Comparison of ENCODE assay signal across 1 cellular context in genomic region chr16:68235105-68235881, GRCh38.
A peak's percentile ranks its signal among the peaks of the same experiment; 100 is the strongest.
TF ChIP-seq lines count a peak whose summit lies in the region.

No MANE protein-coding gene starts in this region.

TF ChIP-seq in HepG2, 621 proteins besides CTCF, POLR2A, EP300 and RAD21 (continued from another document and continues in another):
- TF ChIP-seq GRHL1 (CRISPR knock-in tag; conservative IDR thresholded peaks at IDR 0.05) (no peak), MEIS2 (CRISPR knock-in tag; IDR thresholded peaks at IDR 0.05) (0 out of 2 replicates have a peak, but pooled peaks have one; percentile 55), ARID4A (CRISPR knock-in tag; IDR thresholded peaks at IDR 0.05; ENCODE audit: borderline replicate concordance) (peak; percentile 80), ZNF263 (CRISPR knock-in tag; IDR thresholded peaks at IDR 0.05) (no peak), TP53 (CRISPR knock-in tag; conservative IDR thresholded peaks at IDR 0.05) (no peak; the same call in none of the 2 replicates), ZNF580 (CRISPR knock-in tag; IDR thresholded peaks at IDR 0.05; ENCODE audit: borderline replicate concordance, low read depth) (peak; percentile 55; the same call in 1 of the 2 replicates), SOX13 (IDR thresholded peaks at IDR 0.05) (no peak), SOX13 (CRISPR knock-in tag; conservative IDR thresholded peaks at IDR 0.05 in 1 of 2, IDR thresholded peaks at IDR 0.05 in 1 of 2) (no peak), SMAD1 (CRISPR knock-in tag; IDR thresholded peaks at IDR 0.05; ENCODE audit: borderline replicate concordance, low read depth) (0 out of 2 replicates have a peak, but pooled peaks have one; percentile 69), HHEX (CRISPR knock-in tag; IDR thresholded peaks at IDR 0.05) (no peak), ZBTB3 (CRISPR knock-in tag; IDR thresholded peaks at IDR 0.05; ENCODE audit: borderline replicate concordance, low read depth) (no peak), SP4 (CRISPR knock-in tag; IDR thresholded peaks at IDR 0.05) (no peak), SMC3 (IDR thresholded peaks at IDR 0.05; ENCODE audit: low read length) (no peak), ZNF615 (CRISPR knock-in tag; IDR thresholded peaks at IDR 0.05; ENCODE audit: borderline replicate concordance) (no peak), ZNF547 (CRISPR knock-in tag; IDR thresholded peaks at IDR 0.05) (no peak; the same call in 1 of the 2 replicates), NFATC3 (CRISPR knock-in tag; IDR thresholded peaks at IDR 0.05) (no peak), ZNF3 (CRISPR knock-in tag; IDR thresholded peaks at IDR 0.05) (no peak), ZNF225 (CRISPR knock-in tag; IDR thresholded peaks at IDR 0.05) (no peak; the same call in 1 of the 2 replicates), GZF1 (CRISPR knock-in tag; IDR thresholded peaks at IDR 0.05) (0 out of 2 replicates have a peak, but pooled peaks have one; percentile 22), AKAP8 (CRISPR knock-in tag; IDR thresholded peaks at IDR 0.05) (peak; percentile 57), REXO4 (CRISPR knock-in tag; IDR thresholded peaks at IDR 0.05; ENCODE audit: borderline replicate concordance) (no peak), CEBPB (IDR thresholded peaks at IDR 0.05; ENCODE audit: borderline replicate concordance, low read depth, low read length) (no peak), ZBTB8A (CRISPR knock-in tag; IDR thresholded peaks at IDR 0.05; ENCODE audit: borderline replicate concordance, low read depth) (0 out of 2 replicates have a peak, but pooled peaks have one; percentile 48), ZFP62 (CRISPR knock-in tag; IDR thresholded peaks at IDR 0.05) (no peak), ZNF569 (CRISPR knock-in tag; IDR thresholded peaks at IDR 0.05; ENCODE audit: borderline replicate concordance) (no peak), ZNF552 (CRISPR knock-in tag; IDR thresholded peaks at IDR 0.05; ENCODE audit: borderline replicate concordance) (no peak; the same call in 1 of the 2 replicates), SIX1 (CRISPR knock-in tag; IDR thresholded peaks at IDR 0.05; ENCODE audit: borderline replicate concordance) (no peak), POGZ (CRISPR knock-in tag; IDR thresholded peaks at IDR 0.05) (no peak), ZNF33B (CRISPR knock-in tag; IDR thresholded peaks at IDR 0.05) (no peak), ZNF224 (CRISPR knock-in tag; IDR thresholded peaks at IDR 0.05) (0 out of 2 replicates have a peak, but pooled peaks have one; percentile 7), ZNF550 (CRISPR knock-in tag; IDR thresholded peaks at IDR 0.05; ENCODE audit: borderline replicate concordance) (no peak), ZNF101 (CRISPR knock-in tag; IDR thresholded peaks at IDR 0.05; ENCODE audit: borderline replicate concordance, low read depth) (no peak), SOX5 (CRISPR knock-in tag; IDR thresholded peaks at IDR 0.05; ENCODE audit: borderline replicate concordance) (no peak), HCFC1 (IDR thresholded peaks at IDR 0.05; ENCODE audit: low read depth, low read length) (no peak), SRF (IDR thresholded peaks at IDR 0.05; ENCODE audit: low read depth, low read length) (no peak), ZNF546 (CRISPR knock-in tag; conservative IDR thresholded peaks at IDR 0.05) (no peak), HNRNPK (IDR thresholded peaks at IDR 0.05; ENCODE audit: low read depth, low read length, poor library complexity, severe bottlenecking) (no peak), NCOR1 (IDR thresholded peaks at IDR 0.05; ENCODE audit: borderline replicate concordance, low read length) (0 out of 2 replicates have a peak, but pooled peaks have one; percentile 4), JARID2 (CRISPR knock-in tag; IDR thresholded peaks at IDR 0.05; ENCODE audit: insufficient replicate concordance) (no peak), POLR2G (IDR thresholded peaks at IDR 0.05; ENCODE audit: low read depth, low read length) (no peak), IRF2 (CRISPR knock-in tag; IDR thresholded peaks at IDR 0.05) (no peak), HOXA9 (CRISPR knock-in tag; IDR thresholded peaks at IDR 0.05; ENCODE audit: borderline replicate concordance) (no peak), GTF2F1 (IDR thresholded peaks at IDR 0.05; ENCODE audit: low read length) (no peak)
- TF ChIP-seq, protein P1, sequence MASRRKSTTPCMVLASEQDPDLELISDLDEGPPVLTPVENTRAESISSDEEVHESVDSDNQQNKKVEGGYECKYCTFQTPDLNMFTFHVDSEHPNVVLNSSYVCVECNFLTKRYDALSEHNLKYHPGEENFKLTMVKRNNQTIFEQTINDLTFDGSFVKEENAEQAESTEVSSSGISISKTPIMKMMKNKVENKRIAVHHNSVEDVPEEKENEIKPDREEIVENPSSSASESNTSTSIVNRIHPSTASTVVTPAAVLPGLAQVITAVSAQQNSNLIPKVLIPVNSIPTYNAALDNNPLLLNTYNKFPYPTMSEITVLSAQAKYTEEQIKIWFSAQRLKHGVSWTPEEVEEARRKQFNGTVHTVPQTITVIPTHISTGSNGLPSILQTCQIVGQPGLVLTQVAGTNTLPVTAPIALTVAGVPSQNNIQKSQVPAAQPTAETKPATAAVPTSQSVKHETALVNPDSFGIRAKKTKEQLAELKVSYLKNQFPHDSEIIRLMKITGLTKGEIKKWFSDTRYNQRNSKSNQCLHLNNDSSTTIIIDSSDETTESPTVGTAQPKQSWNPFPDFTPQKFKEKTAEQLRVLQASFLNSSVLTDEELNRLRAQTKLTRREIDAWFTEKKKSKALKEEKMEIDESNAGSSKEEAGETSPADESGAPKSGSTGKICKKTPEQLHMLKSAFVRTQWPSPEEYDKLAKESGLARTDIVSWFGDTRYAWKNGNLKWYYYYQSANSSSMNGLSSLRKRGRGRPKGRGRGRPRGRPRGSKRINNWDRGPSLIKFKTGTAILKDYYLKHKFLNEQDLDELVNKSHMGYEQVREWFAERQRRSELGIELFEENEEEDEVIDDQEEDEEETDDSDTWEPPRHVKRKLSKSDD (CRISPR knock-in tag; IDR thresholded peaks at IDR 0.05; ENCODE audit: low read depth): no peak
- TF ChIP-seq, protein P2, sequence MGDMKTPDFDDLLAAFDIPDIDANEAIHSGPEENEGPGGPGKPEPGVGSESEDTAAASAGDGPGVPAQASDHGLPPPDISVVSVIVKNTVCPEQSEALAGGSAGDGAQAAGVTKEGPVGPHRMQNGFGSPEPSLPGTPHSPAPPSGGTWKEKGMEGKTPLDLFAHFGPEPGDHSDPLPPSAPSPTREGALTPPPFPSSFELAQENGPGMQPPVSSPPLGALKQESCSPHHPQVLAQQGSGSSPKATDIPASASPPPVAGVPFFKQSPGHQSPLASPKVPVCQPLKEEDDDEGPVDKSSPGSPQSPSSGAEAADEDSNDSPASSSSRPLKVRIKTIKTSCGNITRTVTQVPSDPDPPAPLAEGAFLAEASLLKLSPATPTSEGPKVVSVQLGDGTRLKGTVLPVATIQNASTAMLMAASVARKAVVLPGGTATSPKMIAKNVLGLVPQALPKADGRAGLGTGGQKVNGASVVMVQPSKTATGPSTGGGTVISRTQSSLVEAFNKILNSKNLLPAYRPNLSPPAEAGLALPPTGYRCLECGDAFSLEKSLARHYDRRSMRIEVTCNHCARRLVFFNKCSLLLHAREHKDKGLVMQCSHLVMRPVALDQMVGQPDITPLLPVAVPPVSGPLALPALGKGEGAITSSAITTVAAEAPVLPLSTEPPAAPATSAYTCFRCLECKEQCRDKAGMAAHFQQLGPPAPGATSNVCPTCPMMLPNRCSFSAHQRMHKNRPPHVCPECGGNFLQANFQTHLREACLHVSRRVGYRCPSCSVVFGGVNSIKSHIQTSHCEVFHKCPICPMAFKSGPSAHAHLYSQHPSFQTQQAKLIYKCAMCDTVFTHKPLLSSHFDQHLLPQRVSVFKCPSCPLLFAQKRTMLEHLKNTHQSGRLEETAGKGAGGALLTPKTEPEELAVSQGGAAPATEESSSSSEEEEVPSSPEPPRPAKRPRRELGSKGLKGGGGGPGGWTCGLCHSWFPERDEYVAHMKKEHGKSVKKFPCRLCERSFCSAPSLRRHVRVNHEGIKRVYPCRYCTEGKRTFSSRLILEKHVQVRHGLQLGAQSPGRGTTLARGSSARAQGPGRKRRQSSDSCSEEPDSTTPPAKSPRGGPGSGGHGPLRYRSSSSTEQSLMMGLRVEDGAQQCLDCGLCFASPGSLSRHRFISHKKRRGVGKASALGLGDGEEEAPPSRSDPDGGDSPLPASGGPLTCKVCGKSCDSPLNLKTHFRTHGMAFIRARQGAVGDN (CRISPR knock-in tag; IDR thresholded peaks at IDR 0.05): peak; percentile 85
- TF ChIP-seq, protein P3, sequence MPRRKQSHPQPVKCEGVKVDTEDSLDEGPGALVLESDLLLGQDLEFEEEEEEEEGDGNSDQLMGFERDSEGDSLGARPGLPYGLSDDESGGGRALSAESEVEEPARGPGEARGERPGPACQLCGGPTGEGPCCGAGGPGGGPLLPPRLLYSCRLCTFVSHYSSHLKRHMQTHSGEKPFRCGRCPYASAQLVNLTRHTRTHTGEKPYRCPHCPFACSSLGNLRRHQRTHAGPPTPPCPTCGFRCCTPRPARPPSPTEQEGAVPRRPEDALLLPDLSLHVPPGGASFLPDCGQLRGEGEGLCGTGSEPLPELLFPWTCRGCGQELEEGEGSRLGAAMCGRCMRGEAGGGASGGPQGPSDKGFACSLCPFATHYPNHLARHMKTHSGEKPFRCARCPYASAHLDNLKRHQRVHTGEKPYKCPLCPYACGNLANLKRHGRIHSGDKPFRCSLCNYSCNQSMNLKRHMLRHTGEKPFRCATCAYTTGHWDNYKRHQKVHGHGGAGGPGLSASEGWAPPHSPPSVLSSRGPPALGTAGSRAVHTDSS (CRISPR knock-in tag; conservative IDR thresholded peaks at IDR 0.05): no peak
- TF ChIP-seq, protein P4, sequence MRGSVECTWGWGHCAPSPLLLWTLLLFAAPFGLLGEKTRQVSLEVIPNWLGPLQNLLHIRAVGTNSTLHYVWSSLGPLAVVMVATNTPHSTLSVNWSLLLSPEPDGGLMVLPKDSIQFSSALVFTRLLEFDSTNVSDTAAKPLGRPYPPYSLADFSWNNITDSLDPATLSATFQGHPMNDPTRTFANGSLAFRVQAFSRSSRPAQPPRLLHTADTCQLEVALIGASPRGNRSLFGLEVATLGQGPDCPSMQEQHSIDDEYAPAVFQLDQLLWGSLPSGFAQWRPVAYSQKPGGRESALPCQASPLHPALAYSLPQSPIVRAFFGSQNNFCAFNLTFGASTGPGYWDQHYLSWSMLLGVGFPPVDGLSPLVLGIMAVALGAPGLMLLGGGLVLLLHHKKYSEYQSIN (CRISPR knock-in tag; IDR thresholded peaks at IDR 0.05; ENCODE audit: borderline replicate concordance): no peak
- TF ChIP-seq, protein P5, sequence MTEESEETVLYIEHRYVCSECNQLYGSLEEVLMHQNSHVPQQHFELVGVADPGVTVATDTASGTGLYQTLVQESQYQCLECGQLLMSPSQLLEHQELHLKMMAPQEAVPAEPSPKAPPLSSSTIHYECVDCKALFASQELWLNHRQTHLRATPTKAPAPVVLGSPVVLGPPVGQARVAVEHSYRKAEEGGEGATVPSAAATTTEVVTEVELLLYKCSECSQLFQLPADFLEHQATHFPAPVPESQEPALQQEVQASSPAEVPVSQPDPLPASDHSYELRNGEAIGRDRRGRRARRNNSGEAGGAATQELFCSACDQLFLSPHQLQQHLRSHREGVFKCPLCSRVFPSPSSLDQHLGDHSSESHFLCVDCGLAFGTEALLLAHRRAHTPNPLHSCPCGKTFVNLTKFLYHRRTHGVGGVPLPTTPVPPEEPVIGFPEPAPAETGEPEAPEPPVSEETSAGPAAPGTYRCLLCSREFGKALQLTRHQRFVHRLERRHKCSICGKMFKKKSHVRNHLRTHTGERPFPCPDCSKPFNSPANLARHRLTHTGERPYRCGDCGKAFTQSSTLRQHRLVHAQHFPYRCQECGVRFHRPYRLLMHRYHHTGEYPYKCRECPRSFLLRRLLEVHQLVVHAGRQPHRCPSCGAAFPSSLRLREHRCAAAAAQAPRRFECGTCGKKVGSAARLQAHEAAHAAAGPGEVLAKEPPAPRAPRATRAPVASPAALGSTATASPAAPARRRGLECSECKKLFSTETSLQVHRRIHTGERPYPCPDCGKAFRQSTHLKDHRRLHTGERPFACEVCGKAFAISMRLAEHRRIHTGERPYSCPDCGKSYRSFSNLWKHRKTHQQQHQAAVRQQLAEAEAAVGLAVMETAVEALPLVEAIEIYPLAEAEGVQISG (CRISPR knock-in tag; IDR thresholded peaks at IDR 0.05): peak; percentile 42
